In the genomic region with DNA sequence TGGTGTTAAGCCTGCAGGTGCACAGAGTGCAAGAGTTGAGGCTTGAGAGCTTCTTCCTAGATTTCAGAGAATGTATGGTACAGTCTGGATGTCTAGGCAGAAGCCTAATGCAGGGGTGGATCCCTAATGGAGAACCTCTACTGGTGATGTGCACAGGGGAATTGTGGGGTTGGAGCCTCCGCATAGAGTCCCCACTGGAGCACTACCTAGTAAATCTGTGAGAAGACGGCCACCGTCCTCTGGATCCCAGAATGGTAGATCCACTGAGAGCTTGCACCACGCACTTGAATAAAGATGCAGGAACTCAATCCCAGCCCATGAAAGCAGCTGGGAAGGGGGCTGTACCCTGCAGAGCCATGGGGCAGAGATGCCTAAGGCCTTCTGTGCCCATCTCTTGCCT, we compare ENCODE assay signal across 22 cellular contexts.
"Had no signal": no experiment of that assay in that cellular context is flagged by ENCODE, and none has a peak within 500 bp of the region (broad histone marks: within the 10 kb centered on the region; RNA-seq: fewer than 3 reads in every experiment).

No MANE protein-coding gene starts in this region.

- DNase-seq: activated CD4-positive, alpha-beta memory T cell treated with anti-CD3 and anti-CD28 coated beads, Interleukin-2, amount 10 ng/mL, durations not matched to agents 7 days and 5 days; activated CD4-positive, alpha-beta T cell treated with anti-CD3 and anti-CD28 coated beads for 36 hours; activated CD4-positive, alpha-beta T cell treated with anti-CD3 and anti-CD28 coated beads, Interleukin-2, amount 10 ng/mL, durations not matched to agents 24 days and 14 days; activated CD4-positive, alpha-beta T cell treated with anti-CD3 and anti-CD28 coated beads, Interleukin-2, amount 50 U/mL, for 4 hours; activated CD4-positive, CD25-positive, alpha-beta regulatory T cell; activated CD4-positive, CD25-positive, alpha-beta regulatory T cell treated with anti-CD3 and anti-CD28 coated beads, Interleukin-2, amount 50 U/mL, for 72 hours; activated gamma-delta T cell; activated naive CD4-positive, alpha-beta T cell treated with anti-CD3 and anti-CD28 coated beads, Interleukin-2, amount 10 ng/mL, durations not matched to agents 7 days and 5 days; activated naive CD8-positive, alpha-beta T cell treated with anti-CD3 and anti-CD28 coated beads, Interleukin-2, amount 10 ng/mL, durations not matched to agents 7 days and 5 days; activated T-cell treated with anti-CD3 and anti-CD28 coated beads, Interleukin-2, amount 50 U/mL, for 1 hour; activated T-cell treated with anti-CD3 and anti-CD28 coated beads, Interleukin-2, amount 50 U/mL, for 48 hours; effector CD8-positive, alpha-beta T cell; esophagus squamous epithelium; foreskin melanocyte; T-helper 2 cell had no signal

- ATAC-seq: activated CD4-positive, alpha-beta T cell treated with anti-CD3 and anti-CD28 coated beads for 36 hours; activated naive CD4-positive, alpha-beta T cell treated with anti-CD3 and anti-CD28 coated beads, Interleukin-2, amount 50 U/mL, for 72 hours; gastroesophageal sphincter had no signal

- H3K36me3 ChIP-seq: ascending aorta, breast epithelium, cardiac muscle cell, esophagus squamous epithelium, gastroesophageal sphincter had no signal

- H3K27ac Mint-ChIP-seq: activated CD4-positive, alpha-beta memory T cell treated with anti-CD3 and anti-CD28 coated beads, Interleukin-2, amount 10 ng/mL, durations not matched to agents 7 days and 5 days; activated CD4-positive, alpha-beta T cell treated with anti-CD3 and anti-CD28 coated beads for 36 hours; activated CD4-positive, alpha-beta T cell treated with anti-CD3 and anti-CD28 coated beads, Interleukin-2, amount 10 ng/mL, durations not matched to agents 24 days and 14 days; activated naive CD4-positive, alpha-beta T cell treated with anti-CD3 and anti-CD28 coated beads, Interleukin-2, amount 10 ng/mL, durations not matched to agents 7 days and 5 days; activated naive CD4-positive, alpha-beta T cell treated with anti-CD3 and anti-CD28 coated beads, Interleukin-2, amount 50 U/mL, for 72 hours; activated naive CD8-positive, alpha-beta T cell treated with anti-CD3 and anti-CD28 coated beads, Interleukin-2, amount 10 ng/mL, durations not matched to agents 7 days and 5 days; brain had no signal

- H3K4me3 ChIP-seq: ascending aorta, breast epithelium, cardiac muscle cell, esophagus squamous epithelium, gastroesophageal sphincter had no signal

- H3K36me3 Mint-ChIP-seq: activated naive CD4-positive, alpha-beta T cell treated with anti-CD3 and anti-CD28 coated beads, Interleukin-2, amount 10 ng/mL, durations not matched to agents 7 days and 5 days; activated naive CD4-positive, alpha-beta T cell treated with anti-CD3 and anti-CD28 coated beads, Interleukin-2, amount 50 U/mL, for 72 hours; activated naive CD8-positive, alpha-beta T cell treated with anti-CD3 and anti-CD28 coated beads, Interleukin-2, amount 10 ng/mL, durations not matched to agents 7 days and 5 days; brain had no signal

- H3K4me1 ChIP-seq: ascending aorta, breast epithelium, esophagus squamous epithelium, gastroesophageal sphincter had no signal

- H3K9me3 Mint-ChIP-seq: activated CD4-positive, alpha-beta T cell treated with anti-CD3 and anti-CD28 coated beads, Interleukin-2, amount 10 ng/mL, durations not matched to agents 24 days and 14 days; activated naive CD8-positive, alpha-beta T cell treated with anti-CD3 and anti-CD28 coated beads, Interleukin-2, amount 10 ng/mL, durations not matched to agents 7 days and 5 days had no signal

- H3K27me3 Mint-ChIP-seq: activated CD4-positive, alpha-beta memory T cell treated with anti-CD3 and anti-CD28 coated beads, Interleukin-2, amount 10 ng/mL, durations not matched to agents 7 days and 5 days; activated CD4-positive, alpha-beta T cell treated with anti-CD3 and anti-CD28 coated beads for 36 hours; activated CD4-positive, alpha-beta T cell treated with anti-CD3 and anti-CD28 coated beads, Interleukin-2, amount 10 ng/mL, durations not matched to agents 24 days and 14 days; activated naive CD4-positive, alpha-beta T cell treated with anti-CD3 and anti-CD28 coated beads, Interleukin-2, amount 10 ng/mL, durations not matched to agents 7 days and 5 days; activated naive CD8-positive, alpha-beta T cell treated with anti-CD3 and anti-CD28 coated beads, Interleukin-2, amount 10 ng/mL, durations not matched to agents 7 days and 5 days; brain had no signal

- H3K9me3 ChIP-seq: ascending aorta, breast epithelium, esophagus squamous epithelium, gastroesophageal sphincter had no signal

- H3K4me3 Mint-ChIP-seq: activated CD4-positive, alpha-beta memory T cell treated with anti-CD3 and anti-CD28 coated beads, Interleukin-2, amount 10 ng/mL, durations not matched to agents 7 days and 5 days; activated CD4-positive, alpha-beta T cell treated with anti-CD3 and anti-CD28 coated beads for 36 hours; activated CD4-positive, alpha-beta T cell treated with anti-CD3 and anti-CD28 coated beads, Interleukin-2, amount 10 ng/mL, durations not matched to agents 24 days and 14 days; activated naive CD4-positive, alpha-beta T cell treated with anti-CD3 and anti-CD28 coated beads, Interleukin-2, amount 10 ng/mL, durations not matched to agents 7 days and 5 days; activated naive CD8-positive, alpha-beta T cell treated with anti-CD3 and anti-CD28 coated beads, Interleukin-2, amount 10 ng/mL, durations not matched to agents 7 days and 5 days; brain had no signal

- H3K4me1 Mint-ChIP-seq: activated CD4-positive, alpha-beta memory T cell treated with anti-CD3 and anti-CD28 coated beads, Interleukin-2, amount 10 ng/mL, durations not matched to agents 7 days and 5 days; activated CD4-positive, alpha-beta T cell treated with anti-CD3 and anti-CD28 coated beads for 36 hours; activated CD4-positive, alpha-beta T cell treated with anti-CD3 and anti-CD28 coated beads, Interleukin-2, amount 10 ng/mL, durations not matched to agents 24 days and 14 days; activated naive CD4-positive, alpha-beta T cell treated with anti-CD3 and anti-CD28 coated beads, Interleukin-2, amount 10 ng/mL, durations not matched to agents 7 days and 5 days; activated naive CD8-positive, alpha-beta T cell treated with anti-CD3 and anti-CD28 coated beads, Interleukin-2, amount 10 ng/mL, durations not matched to agents 7 days and 5 days; brain had no signal

- H3K27me3 ChIP-seq: ascending aorta, breast epithelium, cardiac muscle cell, esophagus squamous epithelium, gastroesophageal sphincter had no signal

- H3K27ac ChIP-seq: ascending aorta, breast epithelium, cardiac muscle cell, epithelial cell of prostate, esophagus squamous epithelium, gastroesophageal sphincter had no signal
